9 cellular contexts compared by ENCODE assay signal in genomic region chr16:85055503-85056210, GRCh38. TPM values are rescaled to one million over a fixed set of nuclear protein-coding genes. Genes with fewer than 3 reads are reported as not detected.
DNase-seq lines count a peak whose midpoint lies in the region; ATAC-seq and TF ChIP-seq lines count a peak whose summit lies in the region.
"Had no signal": no experiment of that assay in that cellular context is flagged by ENCODE, and none has a peak within 500 bp of the region (broad histone marks: within the 10 kb centered on the region; RNA-seq: fewer than 3 reads in every experiment).

No MANE protein-coding gene starts in this region.

- peak overlapping the region; percentile 75 for H3K27ac ChIP-seq in upper lobe of right lung

- TF ChIP-seq CTCF in upper lobe of right lung (IDR thresholded peaks at IDR 0.05): no peak

- intact Hi-C loops in upper lobe of right lung (cut with DNase I): no loop called here

- H3K4me3 ChIP-seq in upper lobe of right lung: peak overlapping the region; percentile 25

- H3K27me3 ChIP-seq in upper lobe of right lung: no peaks in the 10 kb centered on the region

- DNase-seq in GM04503 (ENCODE audit: low read depth) (peak; percentile 21), OCI-M1 (lab: John Stamatoyannopoulos, UW) (peak; percentile 98), glomerular endothelial cell (ENCODE audit: extremely low read depth, low read depth, low spot score) (peak; percentile 33), putamen (ENCODE audit: low spot score) (peak; percentile 82), upper lobe of right lung (peak; percentile 70), NCI-H446 treated with DMSO at 0.1 percent for 48 hours (lab: John Stamatoyannopoulos, UW) (no peak)
- DNase-seq in activated T-helper 1 cell treated with anti-CD3 and anti-CD28 coated beads, Interleukin-2, amount 50 U/mL, for 16 hours (ENCODE audit: low read depth in 1 of 2, low spot score in 1 of 2): peak; percentile 20 to 34

- H3K4me1 ChIP-seq in upper lobe of right lung: peaks cover 25% of the 10 kb centered on the region

- ATAC-seq in HG02623 (IDR thresholded peaks at IDR 0.05; ENCODE audit: unreplicated experiment) (peak; percentile 80), upper lobe of right lung (peak; percentile 96)

- H3K36me3 ChIP-seq in upper lobe of right lung: no peaks in the 10 kb centered on the region

- H3K9me3 ChIP-seq in upper lobe of right lung: no peaks in the 10 kb centered on the region

RNA-seq across cellular contexts. Expression of gene KIAA0513, which starts 28.1 kb away (rescaled TPM):
- total RNA-seq in glomerular endothelial cell: 4.6 and 6.2 TPM in 2 replicates
- 21.7 TPM for total RNA-seq in upper lobe of right lung

RNA-seq across cellular contexts. Expression of gene ZDHHC7, which starts 44.3 kb away (rescaled TPM):
- total RNA-seq in glomerular endothelial cell: 71.7 and 72.6 TPM in 2 replicates
- 79.7 TPM for total RNA-seq in upper lobe of right lung

RNA-seq across cellular contexts. Expression of gene CIBAR2, which starts 56.6 kb away (rescaled TPM):
- total RNA-seq in glomerular endothelial cell: 0.23 TPM in 1 of 2 replicates, not detected in the other
- total RNA-seq in upper lobe of right lung: not detected
- total RNA-seq: NCI-H460 had no signal
